1 cellular context compared by ENCODE assay signal in genomic region chr2:160581448-160581847, GRCh38.
TF ChIP-seq lines count a peak whose summit lies in the region.

No MANE protein-coding gene starts in this region.

TF ChIP-seq in H1, 55 proteins besides CTCF, POLR2A, EP300 and RAD21 (continued from another document):
- TF ChIP-seq CHD7 (IDR thresholded peaks at IDR 0.05; ENCODE audit: insufficient replicate concordance, low read length) (no peak), ASH2L (IDR thresholded peaks at IDR 0.05; ENCODE audit: low read length) (no peak), BCL11A (IDR thresholded peaks at IDR 0.05; ENCODE audit: low read depth in 2 of 2, low read length in 2 of 2) (no peak), GABPA (IDR thresholded peaks at IDR 0.05; ENCODE audit: borderline replicate concordance, insufficient read depth, low read length) (no peak), HDAC6 (IDR thresholded peaks at IDR 0.05; ENCODE audit: low read depth, low read length) (no peak), NRF1 (IDR thresholded peaks at IDR 0.05; ENCODE audit: low read depth, low read length) (no peak), KDM1A (IDR thresholded peaks at IDR 0.05; ENCODE audit: borderline replicate concordance, low read length) (no peak), HDAC2 (IDR thresholded peaks at IDR 0.05; ENCODE audit: borderline replicate concordance in 1 of 2, low read depth in 2 of 2, low read length in 2 of 2) (no peak), TBP (IDR thresholded peaks at IDR 0.05; ENCODE audit: low read depth, low read length) (no peak), BRCA1 (IDR thresholded peaks at IDR 0.05; ENCODE audit: low read depth, low read length) (no peak), RXRA (IDR thresholded peaks at IDR 0.05; ENCODE audit: insufficient read depth, low read depth, low read length) (no peak), CEBPB (IDR thresholded peaks at IDR 0.05; ENCODE audit: low read depth, low read length) (no peak), PHF8 (conservative IDR thresholded peaks at IDR 0.05; ENCODE audit: low read depth, low read length) (no peak), SP4 (IDR thresholded peaks at IDR 0.05; ENCODE audit: low read length) (no peak), MAX (IDR thresholded peaks at IDR 0.05) (no peak), TEAD4 (IDR thresholded peaks at IDR 0.05; ENCODE audit: low read depth, low read length) (no peak), CHD1 (IDR thresholded peaks at IDR 0.05; ENCODE audit: low read depth, low read length) (no peak), SUZ12 (IDR thresholded peaks at IDR 0.05; ENCODE audit: low read length) (no peak)
